In genomic region chrX:46838482-46838857, GRCh38 we compare ENCODE assay signal across 9 cellular contexts. TPM values are rescaled to one million over a fixed set of nuclear protein-coding genes. Genes with fewer than 3 reads are reported as not detected.
DNase-seq lines count a peak whose midpoint lies in the region; ATAC-seq, FAIRE-seq and TF ChIP-seq lines count a peak whose summit lies in the region.
"Had no signal": no experiment of that assay in that cellular context is flagged by ENCODE, and none has a peak within 500 bp of the region (broad histone marks: within the 10 kb centered on the region; RNA-seq: fewer than 3 reads in every experiment).

No MANE protein-coding gene starts in this region.

- POLR2A ChIA-PET in AG04449 (lab: Yijun Ruan, JAX): no interaction called here

- no peak overlapping the region for H3K18ac ChIP-seq in mesenchymal stem cell (ENCODE audit: low read depth in 1 of 2, low read length in 2 of 2)

- no peak overlapping the region for H3K23ac ChIP-seq in mesenchymal stem cell (ENCODE audit: low read length in 2 of 2)

- no peak for FAIRE-seq in D721Med (lab: Jason Lieb, UNC)

- in situ Hi-C loops in astrocyte of the spinal cord (cut with HindIII; ENCODE audit: low sequenced_read_pairs): no loop called here

- H2AK5ac ChIP-seq in mesenchymal stem cell (ENCODE audit: low read length, severe bottlenecking): no peak overlapping the region

- no peak overlapping the region for H3K4ac ChIP-seq in mesenchymal stem cell (ENCODE audit: low read depth in 1 of 2, low read length in 2 of 2)

- H3K27me3 ChIP-seq in HL-60 (ENCODE audit: insufficient read depth, poor library complexity, severe bottlenecking): no peaks in the 10 kb centered on the region
- no peaks in the 10 kb centered on the region for H3K27me3 ChIP-seq in mesenchymal stem cell (ENCODE audit: control insufficient read depth in 1 of 2, insufficient read depth in 1 of 2, low read length in 2 of 2)
- no peaks in the 10 kb centered on the region for H3K27me3 ChIP-seq in aorta (ENCODE audit: control insufficient read depth in 1 of 2, insufficient read depth in 2 of 2, low read length in 1 of 2)

- H3K4me3 ChIP-seq in AG04449 (ENCODE audit: low read depth, low read length) (peak overlapping the region; percentile 76), HL-60 (replicated peaks; ENCODE audit: insufficient read depth, low read length) (peak overlapping the region; percentile 65), astrocyte of the spinal cord (ENCODE audit: low read depth, low read length) (peak overlapping the region; percentile 80), mesenchymal stem cell (ENCODE audit: insufficient read depth in 1 of 2, low read depth in 1 of 2, low read length in 2 of 2) (peak overlapping the region in 1 of 2 experiments; percentile 86), aorta (ENCODE audit: low read length in 2 of 2) (peak overlapping the region in 1 of 2 donors; percentile 26)

- peak overlapping the region; percentile 95 for H3K27ac ChIP-seq in HL-60 (replicated peaks)
- H3K27ac ChIP-seq in mesenchymal stem cell (ENCODE audit: low read length, poor library complexity, severe bottlenecking): no peak overlapping the region
- H3K27ac ChIP-seq in aorta (ENCODE audit: low read depth in 1 of 2, low read length in 2 of 2): no peak overlapping the region

- H3K9ac ChIP-seq in mesenchymal stem cell (ENCODE audit: low read length): peak overlapping the region; percentile 87

- no peak for DNase-seq in AG04449 (ENCODE audit: low read depth, low spot score)
- no peak for DNase-seq in HL-60 (ENCODE audit: low read depth in 1 of 2, low spot score in 1 of 2)
- DNase-seq in astrocyte of the spinal cord (ENCODE audit: low read depth, low spot score): no peak
- DNase-seq in mesenchymal stem cell: peak; percentile 34
- no peak for DNase-seq in D721Med (ENCODE audit: insufficient read length, low spot score)
- DNase-seq in HPDE6-E6E7 (ENCODE audit: extremely low spot score): no peak
- DNase-seq in anterior cingulate cortex (lab: John Stamatoyannopoulos, UW): no peak
- DNase-seq in aorta: no peak
- DNase-seq: T1000 had no signal

- CTCF ChIA-PET in AG04449 (lab: Yijun Ruan, JAX): interaction anchor here (0.9 to 1.0 kb wide), 2 partner anchors 64 to 80 kb away, joined by 4 read pairs; partner anchors contain the start of gene SLC9A7

- WGBS in mesenchymal stem cell: no CpG with 5 or more reads among the region's 1 CpG
- WGBS in aorta, 2 donors: 0 to 27% methylated on average over 1 of the region's 1 CpG

- H2BK120ac ChIP-seq in mesenchymal stem cell (ENCODE audit: low read depth, low read length): no peak overlapping the region

- H3K4me2 ChIP-seq in mesenchymal stem cell (ENCODE audit: low read length, poor library complexity, severe bottlenecking): no peak overlapping the region

- H2BK15ac ChIP-seq in mesenchymal stem cell (ENCODE audit: low read depth, poor library complexity, severe bottlenecking): no peak overlapping the region

- no peak overlapping the region for H3K14ac ChIP-seq in mesenchymal stem cell (ENCODE audit: low read length in 2 of 2)

- H3K9me3 ChIP-seq in mesenchymal stem cell (ENCODE audit: control insufficient read depth, low read length) (no peaks in the 10 kb centered on the region), aorta (ENCODE audit: control insufficient read depth, low read length) (no peaks in the 10 kb centered on the region)

- no peak overlapping the region for H2AFZ ChIP-seq in mesenchymal stem cell (ENCODE audit: low read depth, low read length)

- H3K36me3 ChIP-seq in mesenchymal stem cell (ENCODE audit: control insufficient read depth in 1 of 2, insufficient read depth in 2 of 2, low read depth in 1 of 2, low read length in 2 of 2) (no peaks in the 10 kb centered on the region), aorta (ENCODE audit: control insufficient read depth in 1 of 2, insufficient read depth in 2 of 2, low read length in 1 of 2) (no peaks in the 10 kb centered on the region)

- H3K79me1 ChIP-seq in mesenchymal stem cell (replicated peaks; ENCODE audit: low read length, poor library complexity, severe bottlenecking): no peaks in the 10 kb centered on the region

- intact Hi-C loops in aorta (cut with DNase I): loop anchor here in 1 of 2 donors (5.0 kb wide), 1 partner anchor 74 kb away; the partner anchor contains the start of gene JADE3

- ATAC-seq in aorta (ENCODE audit: low FRiP score): no peak

- no peak overlapping the region for H2BK12ac ChIP-seq in mesenchymal stem cell (ENCODE audit: low read length in 2 of 2)

- TF ChIP-seq CTCF in AG04449 (IDR thresholded peaks at IDR 0.05; ENCODE audit: insufficient read depth, low read length, missing control alignments) (no peak), HL-60 (IDR thresholded peaks at IDR 0.05; ENCODE audit: insufficient read depth, low read length) (no peak), astrocyte of the spinal cord (IDR thresholded peaks at IDR 0.05; ENCODE audit: low read depth, low read length) (no peak), D721Med (IDR thresholded peaks at IDR 0.05; ENCODE audit: insufficient read depth, missing control alignments) (no peak)

- no peak overlapping the region for H2BK5ac ChIP-seq in mesenchymal stem cell (ENCODE audit: low read depth, low read length, poor library complexity, severe bottlenecking)

- H4K91ac ChIP-seq in mesenchymal stem cell (ENCODE audit: low read length): no peak overlapping the region

- no peak overlapping the region for H4K8ac ChIP-seq in mesenchymal stem cell (ENCODE audit: low read length)

- H3K4me1 ChIP-seq in mesenchymal stem cell (ENCODE audit: control insufficient read depth, insufficient read depth, low read depth, low read length) (peaks cover 5% of the 10 kb centered on the region), aorta (ENCODE audit: control insufficient read depth in 1 of 2, insufficient read depth in 2 of 2, low read length in 2 of 2) (no peaks in the 10 kb centered on the region)

RNA-seq across cellular contexts. Expression of gene RP2, which starts 1.6 kb away (rescaled TPM):
- 9.7 TPM for polyA plus RNA-seq in mesenchymal stem cell (2013, experiment 1 of 2)
- polyA plus RNA-seq in mesenchymal stem cell (2013, experiment 2 of 2): 10.4 TPM
- 10 to 100 TPM in 1 of 2 donors, 1 to 10 TPM in 1; 9.3 to 11.0 TPM for total RNA-seq in aorta
- polyA plus RNA-seq in aorta: 10 to 100 TPM in 1 of 2 donors, 1 to 10 TPM in 1; 7.0 to 10.8 TPM
